ENCODE assay signal across 8 cellular contexts in the genomic region with DNA sequence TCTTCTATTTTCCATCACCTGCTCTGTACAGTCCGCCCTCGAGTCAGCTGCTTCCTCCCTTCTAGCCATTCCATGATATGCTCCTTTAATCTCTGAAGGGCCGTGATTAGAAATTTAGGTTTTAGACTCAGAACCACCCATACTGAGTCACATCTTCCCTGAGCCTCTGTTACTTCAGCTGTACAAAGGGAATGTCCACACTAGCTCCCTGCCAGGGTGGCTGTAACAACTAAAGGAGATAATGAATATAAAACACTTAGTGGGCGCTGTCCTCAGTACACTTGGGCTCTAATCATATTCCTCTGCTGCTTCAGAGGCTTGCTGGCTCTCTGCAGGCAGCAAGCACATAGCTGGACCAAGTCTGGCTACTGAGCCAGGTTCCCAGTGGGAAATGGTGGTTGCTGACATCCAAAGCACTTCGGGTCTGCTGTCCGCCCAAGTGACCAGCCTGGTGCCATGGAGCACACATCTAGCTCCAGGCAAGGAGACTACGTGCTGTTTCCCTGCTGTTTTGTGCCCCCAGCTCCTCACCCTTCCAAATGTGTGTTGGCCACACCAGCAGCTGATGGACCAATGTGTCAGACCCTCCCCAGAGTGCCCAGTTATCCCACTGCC. TPM values are rescaled to one million over a fixed set of nuclear protein-coding genes. Genes with fewer than 3 reads are reported as not detected.
DNase-seq lines count a peak whose midpoint lies in the region; ATAC-seq and TF ChIP-seq lines count a peak whose summit lies in the region.

No MANE protein-coding gene starts in this region.

- WGBS in testis, 2 donors = 64 to 74% methylated on average over 6 to 7 of the region's 7 CpGs

- ATAC-seq in activated CD4-positive, alpha-beta T cell treated with anti-CD3 and anti-CD28 coated beads for 36 hours = no peak
- no peak for ATAC-seq in activated naive CD8-positive, alpha-beta T cell treated with anti-CD3 and anti-CD28 coated beads, Interleukin-2, amount 50 U/mL, for 24 hours
- ATAC-seq in HG02885 (IDR thresholded peaks at IDR 0.05; ENCODE audit: poor library complexity, unreplicated experiment) = no peak

- POLR2A ChIA-PET in activated CD4-positive, alpha-beta T cell treated with anti-CD3 and anti-CD28 coated beads for 36 hours (lab: Charles Lee) = interaction anchor here (1.1 kb wide), 1 partner anchor 18 kb away, joined by 3 read pairs; no protein-coding TSS in a partner anchor

- intact Hi-C loops in activated CD4-positive, alpha-beta T cell treated with anti-CD3 and anti-CD28 coated beads for 36 hours (cut with DNase I, micrococcal nuclease) = loop anchor here (2.0 kb wide), 2 partner anchors 15 to 23 kb away; no protein-coding TSS in a partner anchor
- intact Hi-C loops in testis (cut with DNase I; ENCODE audit: low total_unique reads) = no loop called here

- no peaks in the 10 kb centered on the region for H3K27me3 Mint-ChIP-seq in activated CD4-positive, alpha-beta T cell treated with anti-CD3 and anti-CD28 coated beads for 36 hours
- no peaks in the 10 kb centered on the region for H3K27me3 Mint-ChIP-seq in activated naive CD8-positive, alpha-beta T cell treated with anti-CD3 and anti-CD28 coated beads, Interleukin-2, amount 50 U/mL, for 24 hours

- H3K27ac ChIP-seq in layer of hippocampus (ENCODE audit: low read depth, low read length) (peak overlapping the region; percentile 81), testis (peak overlapping the region in 1 of 2 donors; percentile 80)

- DNase-seq in activated CD4-positive, alpha-beta T cell treated with anti-CD3 and anti-CD28 coated beads for 36 hours = no peak
- no peak for DNase-seq in activated CD4-positive, alpha-beta T cell treated with anti-CD3 and anti-CD28 coated beads for 48 hours
- DNase-seq in activated naive CD8-positive, alpha-beta T cell treated with anti-CD3 and anti-CD28 coated beads, Interleukin-2, amount 50 U/mL, for 24 hours = no peak
- DNase-seq in testis (no peak), NCI-H748 (lab: John Stamatoyannopoulos, UW; ENCODE audit: unreplicated experiment) (no peak), cerebellar nuclear complex (lab: John Stamatoyannopoulos, UW) (no peak)

- H3K36me3 ChIP-seq in testis (ENCODE audit: low read depth, missing control alignments) = no peaks in the 10 kb centered on the region

- CTCF ChIA-PET in activated CD4-positive, alpha-beta T cell treated with anti-CD3 and anti-CD28 coated beads for 36 hours (lab: Charles Lee) = interaction anchor here (0.5 to 1.4 kb wide), 6 partner anchors 25 to 175 kb away, joined by 3 to 5 read pairs (median 3); no protein-coding TSS in a partner anchor

- no peaks in the 10 kb centered on the region for H3K9me3 ChIP-seq in testis

- H3K4me1 Mint-ChIP-seq in activated CD4-positive, alpha-beta T cell treated with anti-CD3 and anti-CD28 coated beads for 36 hours = peaks cover 27% of the 10 kb centered on the region
- peaks cover 29% of the 10 kb centered on the region for H3K4me1 Mint-ChIP-seq in activated naive CD8-positive, alpha-beta T cell treated with anti-CD3 and anti-CD28 coated beads, Interleukin-2, amount 50 U/mL, for 24 hours

- peaks cover 18% of the 10 kb centered on the region for H3K4me1 ChIP-seq in testis

- H3K4me3 Mint-ChIP-seq in activated CD4-positive, alpha-beta T cell treated with anti-CD3 and anti-CD28 coated beads for 36 hours = peak overlapping the region; percentile 27
- H3K4me3 Mint-ChIP-seq in activated naive CD8-positive, alpha-beta T cell treated with anti-CD3 and anti-CD28 coated beads, Interleukin-2, amount 50 U/mL, for 24 hours = peak overlapping the region; percentile 32

- H3K27me3 ChIP-seq in layer of hippocampus (ENCODE audit: control insufficient read depth, insufficient read depth, low read length) = no peaks in the 10 kb centered on the region
- H3K27me3 ChIP-seq in testis = no peaks in the 10 kb centered on the region

- no peak for TF ChIP-seq POLR2A in testis (IDR thresholded peaks at IDR 0.05)

- peaks cover 7% of the 10 kb centered on the region for H3K36me3 Mint-ChIP-seq in activated CD4-positive, alpha-beta T cell treated with anti-CD3 and anti-CD28 coated beads for 36 hours (ENCODE audit: low read depth)
- peaks cover 6% of the 10 kb centered on the region for H3K36me3 Mint-ChIP-seq in activated naive CD8-positive, alpha-beta T cell treated with anti-CD3 and anti-CD28 coated beads, Interleukin-2, amount 50 U/mL, for 24 hours (ENCODE audit: low read depth)

- peak overlapping the region; percentile 85 to 88 for H3K4me3 ChIP-seq in testis

- no peak overlapping the region for H3K27ac Mint-ChIP-seq in activated CD4-positive, alpha-beta T cell treated with anti-CD3 and anti-CD28 coated beads for 36 hours
- peak overlapping the region; percentile 29 for H3K27ac Mint-ChIP-seq in activated naive CD8-positive, alpha-beta T cell treated with anti-CD3 and anti-CD28 coated beads, Interleukin-2, amount 50 U/mL, for 24 hours

- H3K9me3 Mint-ChIP-seq in activated CD4-positive, alpha-beta T cell treated with anti-CD3 and anti-CD28 coated beads for 36 hours (ENCODE audit: low read depth) = no peaks in the 10 kb centered on the region
- H3K9me3 Mint-ChIP-seq in activated naive CD8-positive, alpha-beta T cell treated with anti-CD3 and anti-CD28 coated beads, Interleukin-2, amount 50 U/mL, for 24 hours = no peaks in the 10 kb centered on the region

- no peak for TF ChIP-seq CTCF in testis (IDR thresholded peaks at IDR 0.05)

RNA-seq across cellular contexts. Expression of a gene that starts 0.9 kb away (rescaled TPM):
- 1 to 10 TPM; 5.4 to 6.2 TPM for total RNA-seq in activated CD4-positive, alpha-beta T cell treated with anti-CD3 and anti-CD28 coated beads for 36 hours
- total RNA-seq in testis = 10 to 100 TPM in 1 of 2 donors, 1 to 10 TPM in 1; 5.4 to 13.0 TPM
- 16.7 TPM for polyA plus RNA-seq in testis (ENCODE audit: insufficient read depth, low read depth, low replicate concordance)

RNA-seq across cellular contexts. Expression of a gene that starts 29.1 kb away (rescaled TPM):
- total RNA-seq in activated CD4-positive, alpha-beta T cell treated with anti-CD3 and anti-CD28 coated beads for 36 hours = 10 to 100 TPM; 15.3 to 16.7 TPM
- total RNA-seq in testis = 10 to 100 TPM; 52.0 to 53.9 TPM
- polyA plus RNA-seq in testis (ENCODE audit: insufficient read depth, low read depth, low replicate concordance) = 47.9 TPM
